Comparison of ENCODE assay signal across 8 cellular contexts in the genomic region with DNA sequence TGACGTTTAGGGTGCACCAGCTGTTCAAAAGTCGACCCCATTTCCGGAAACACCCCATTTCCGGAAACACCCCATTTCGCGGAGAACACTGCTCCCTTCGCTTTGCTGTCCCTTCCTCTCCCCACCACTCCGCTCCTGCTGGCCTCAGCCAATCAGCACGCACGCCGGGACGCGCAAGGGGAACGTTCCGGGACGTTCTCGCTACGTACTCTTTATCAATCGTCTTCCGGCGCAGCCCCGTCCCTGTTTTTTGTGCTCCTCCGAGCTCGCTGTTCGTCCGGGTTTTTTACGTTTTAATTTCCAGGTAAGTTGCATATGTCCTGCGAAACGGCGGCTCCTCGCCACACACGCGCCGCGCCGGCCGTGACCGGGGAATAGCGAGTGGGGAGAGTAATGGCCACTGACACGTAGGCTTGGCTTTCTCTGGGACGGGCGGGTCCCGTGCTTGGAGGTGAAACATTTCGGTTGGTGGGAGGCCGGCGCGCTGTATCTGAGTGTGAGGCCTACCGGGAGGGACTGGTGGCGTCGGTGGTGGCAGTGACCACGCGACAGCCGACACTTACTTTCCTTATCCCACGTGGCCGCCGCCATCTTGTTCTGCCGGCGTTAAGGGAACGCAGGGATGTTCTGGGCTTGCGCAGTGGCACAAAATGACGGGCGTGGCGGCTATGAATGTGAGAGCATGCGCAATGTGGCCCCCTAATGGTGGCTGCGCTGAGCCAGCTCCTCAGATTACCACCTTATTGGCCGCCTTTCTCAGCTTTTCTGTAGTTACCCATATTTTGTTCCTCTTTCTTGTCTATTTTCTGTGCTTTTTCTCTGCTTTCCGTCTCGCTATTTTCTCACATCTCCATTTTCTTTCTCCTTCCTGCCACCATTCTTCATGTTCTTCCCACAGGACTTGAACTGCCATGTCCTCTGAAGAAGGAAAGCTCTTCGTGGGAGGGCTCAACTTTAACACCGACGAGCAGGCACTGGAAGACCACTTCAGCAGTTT. TPM values are rescaled to one million over a fixed set of nuclear protein-coding genes. Genes with fewer than 3 reads are reported as not detected.
DNase-seq lines count a peak whose midpoint lies in the region; ATAC-seq and TF ChIP-seq lines count a peak whose summit lies in the region.

A gene (plus strand): TSS at position 215 of the 997 bp plus-strand sequence. CDS start 697 bp downstream, at position 912.

- peak; percentile 78 for ATAC-seq in HG03196 (IDR thresholded peaks at IDR 0.05; ENCODE audit: unreplicated experiment)
- ATAC-seq in activated B cell treated with CpG ODN at 0.5 μM for 24 hours (ENCODE audit: low read depth): peak; percentile 94

- CTCF ChIA-PET in activated B cell treated with CpG ODN at 0.5 μM for 24 hours (lab: Charles Lee): interaction anchor here (1.2 kb wide), 1 partner anchor 35 kb away, joined by 3 read pairs; a partner anchor contains a TSS

- H3K36me3 Mint-ChIP-seq in activated B cell treated with CpG ODN at 0.5 μM for 24 hours (ENCODE audit: low read depth): peaks cover 49% of the 10 kb centered on the region

- POLR2A ChIA-PET in activated B cell treated with CpG ODN at 0.5 μM for 24 hours (lab: Charles Lee): interaction anchor here (0.7 to 3.0 kb wide), 20 partner anchors 19 to 924 kb away, joined by 3 to 45 read pairs (median 5); a partner anchor contains a TSS

- H3K27ac Mint-ChIP-seq in activated B cell treated with CpG ODN at 0.5 μM for 24 hours: peak within 1 kb of the TSS; percentile 100

- intact Hi-C loops in activated B cell treated with CpG ODN at 0.5 μM for 24 hours (cut with micrococcal nuclease): loop anchor here (1.0 to 10.0 kb wide), 10 partner anchors 23 to 923 kb away; a partner anchor contains a TSS

- peaks cover 26% of the 10 kb centered on the region for H3K4me1 Mint-ChIP-seq in activated B cell treated with CpG ODN at 0.5 μM for 24 hours

- no peaks in the 10 kb centered on the region for H3K9me3 Mint-ChIP-seq in activated B cell treated with CpG ODN at 0.5 μM for 24 hours

- TF ChIP-seq CTCF in AG10803 (conservative IDR thresholded peaks at IDR 0.05; ENCODE audit: low read length) (peak; percentile 40), activated B cell treated with CpG ODN at 0.5 μM for 24 hours (IDR thresholded peaks at IDR 0.05) (no peak), cardiac fibroblast (IDR thresholded peaks at IDR 0.05; ENCODE audit: low read depth, low read length) (peak; percentile 40)

- TF ChIP-seq POLR2A in GM18951 (IDR thresholded peaks at IDR 0.05; ENCODE audit: extremely low read depth, insufficient read depth, insufficient read length): peak; percentile 78

- H3K4me3 ChIP-seq in AG10803 (ENCODE audit: low read length) (peak within 1 kb of the TSS; percentile 90), cardiac fibroblast (replicated peaks in 1 of 2; ENCODE audit: low read depth in 2 of 2, low read length in 2 of 2) (peak within 1 kb of the TSS; percentile 74 to 80)

- peak; percentile 94 for DNase-seq in AG10803 (ENCODE audit: low read depth)
- peak; percentile 95 for DNase-seq in NCI-H345 (lab: John Stamatoyannopoulos, UW)
- DNase-seq in activated B cell treated with CpG ODN at 0.5 μM for 24 hours: peak; percentile 74
- DNase-seq in cardiac fibroblast (ENCODE audit: low read depth in 2 of 2): peak; percentile 93 to 96
- DNase-seq in inferior parietal cortex (ENCODE audit: extremely low spot score): peak; percentile 91
- peak; percentile 72 for DNase-seq in smooth muscle cell of the brain vasculature (ENCODE audit: low read depth, low spot score)

- H3K27me3 Mint-ChIP-seq in activated B cell treated with CpG ODN at 0.5 μM for 24 hours: no peaks in the 10 kb centered on the region

- peak within 1 kb of the TSS; percentile 99 for H3K4me3 Mint-ChIP-seq in activated B cell treated with CpG ODN at 0.5 μM for 24 hours

- in situ Hi-C loops in GM18951 (cut with MboI; ENCODE audit: low sequenced_read_pairs, unreplicated experiment): no loop called here

RNA-seq across cellular contexts. Expression of the gene that starts here (rescaled TPM):
- 381 and 394 TPM in 2 replicates for total RNA-seq in activated B cell treated with CpG ODN at 0.5 μM for 24 hours

Comparison
In these comparisons a context has a peak if more than half of its experiments do, and no peak if none do; other contexts are left out.
1. Peak in every context shown above with its lines: DNase-seq, ATAC-seq and H3K4me3 ChIP-seq.